20 cellular contexts compared by ENCODE assay signal in the genomic region with DNA sequence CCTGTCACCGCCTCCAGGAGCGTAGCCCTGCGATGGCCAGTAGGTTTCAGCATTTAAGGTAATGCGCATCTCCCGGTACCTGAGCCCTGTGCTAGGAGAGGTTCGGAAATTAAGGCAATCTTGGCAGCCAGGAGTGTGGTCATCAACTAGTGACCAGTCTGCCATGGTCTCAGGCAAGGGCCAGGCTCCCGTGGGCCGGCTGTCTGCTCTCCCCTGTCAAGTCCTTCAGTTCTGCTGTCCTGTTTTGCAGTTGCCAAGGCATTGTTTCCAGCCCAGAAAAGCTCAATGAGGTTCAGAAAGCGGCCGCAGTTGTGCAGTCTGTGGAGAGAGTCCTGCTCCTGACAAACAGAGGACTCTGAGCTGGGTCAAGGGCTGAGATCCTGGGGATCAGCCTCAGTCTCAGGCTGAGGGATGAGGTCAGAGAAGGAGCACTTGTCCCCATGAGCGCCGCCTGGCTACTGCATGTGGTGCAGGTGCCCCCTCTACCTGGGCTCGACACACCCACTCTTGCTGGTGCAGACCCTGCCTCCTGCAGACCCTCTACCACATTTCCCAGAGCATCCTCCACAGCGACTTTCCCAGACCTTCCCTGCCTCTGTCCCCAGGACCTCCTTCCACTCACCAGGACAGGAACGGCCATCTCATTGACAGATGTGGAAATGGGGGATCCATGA. TPM values are rescaled to one million over a fixed set of nuclear protein-coding genes. Genes with fewer than 3 reads are reported as not detected.
DNase-seq lines count a peak whose midpoint lies in the region; FAIRE-seq and TF ChIP-seq lines count a peak whose summit lies in the region.
"Had no signal": no experiment of that assay in that cellular context is flagged by ENCODE, and none has a peak within 500 bp of the region (broad histone marks: within the 10 kb centered on the region; RNA-seq: fewer than 3 reads in every experiment).

No MANE protein-coding gene starts in this region.

- peak overlapping the region; percentile 28 to 95 (median 78) for H3K27ac Mint-ChIP-seq in brain
- peak overlapping the region; percentile 43 for H3K27ac Mint-ChIP-seq in glutamatergic neuron (ENCODE audit: unreplicated experiment)
- H3K27ac Mint-ChIP-seq: CD8-positive, alpha-beta T cell; HFFc6 had no signal

- WGBS in esophagus muscularis mucosa, result 93% methylated on average over 12 of the region's 15 CpGs

- no peak for TF ChIP-seq EP300 in esophagus muscularis mucosa (IDR thresholded peaks at IDR 0.05)

- TF ChIP-seq POLR2A in esophagus muscularis mucosa (IDR thresholded peaks at IDR 0.05; ENCODE audit: low read depth) (no peak), GM12891 (IDR thresholded peaks at IDR 0.05; ENCODE audit: low read depth, low read length) (no peak)

- peaks cover 0 to 16% (median 0%) of the 10 kb centered on the region in 4 donors for H3K9me3 ChIP-seq in esophagus muscularis mucosa
- H3K9me3 ChIP-seq: A549, BE2C had no signal

- TF ChIP-seq CTCF in brain (conservative IDR thresholded peaks at IDR 0.05), result no peak
- no peak for TF ChIP-seq CTCF in glutamatergic neuron (IDR thresholded peaks at IDR 0.05; ENCODE audit: partially characterized antibody, unreplicated experiment)
- no peak for TF ChIP-seq CTCF in esophagus muscularis mucosa (IDR thresholded peaks at IDR 0.05)

- no peaks in the 10 kb centered on the region for H3K27me3 ChIP-seq in H7 (ENCODE audit: control insufficient read depth, insufficient read depth, low read length)
- no peaks in the 10 kb centered on the region for H3K27me3 ChIP-seq in esophagus muscularis mucosa
- H3K27me3 ChIP-seq: BE2C had no signal

- peaks cover 11% of the 10 kb centered on the region for H3K27me3 Mint-ChIP-seq in brain
- peaks cover 19% of the 10 kb centered on the region for H3K27me3 Mint-ChIP-seq in glutamatergic neuron (ENCODE audit: unreplicated experiment)

- DNase-seq in H7 (peak; percentile 74), glutamatergic neuron (no peak), retina (peak; percentile 77), esophagus muscularis mucosa (ENCODE audit: extremely low spot score) (no peak), substantia nigra (lab: John Stamatoyannopoulos, UW) (no peak), GM12891 (ENCODE audit: insufficient read length, low spot score) (no peak)
- DNase-seq: BE2C; CD8-positive, alpha-beta T cell; COR-L47; DMS153; EL; GDM1; HCEC 1CT; HFFc6 had no signal

- H3K36me3 ChIP-seq in H7 (replicated peaks; ENCODE audit: control insufficient read depth, insufficient read depth, low read length) (no peaks in the 10 kb centered on the region), esophagus muscularis mucosa (no peaks in the 10 kb centered on the region)
- H3K36me3 ChIP-seq: BE2C had no signal

- peaks cover 0 to 19% (median 7%) of the 10 kb centered on the region in 5 experiments for H3K9me3 Mint-ChIP-seq in brain
- H3K9me3 Mint-ChIP-seq in glutamatergic neuron (ENCODE audit: unreplicated experiment), result peaks cover 22% of the 10 kb centered on the region
- H3K9me3 Mint-ChIP-seq: CD8-positive, alpha-beta T cell; HFFc6 had no signal

- H3K4me3 ChIP-seq in H7 (ENCODE audit: insufficient read depth, low read depth, low read length) (no peak overlapping the region), esophagus muscularis mucosa (no peak overlapping the region)
- H3K4me3 ChIP-seq: A549 had no signal

- H3K4me1 ChIP-seq in esophagus muscularis mucosa, result no peaks in the 10 kb centered on the region
- H3K4me1 ChIP-seq: A549 had no signal

- H3K36me3 Mint-ChIP-seq in brain (peaks cover 12% of the 10 kb centered on the region), glutamatergic neuron (ENCODE audit: unreplicated experiment) (peaks cover 13% of the 10 kb centered on the region)
- H3K36me3 Mint-ChIP-seq: CD14-positive monocyte; CD8-positive, alpha-beta T cell had no signal

- intact Hi-C loops in esophagus muscularis mucosa (cut with DNase I), result no loop called here

- H3K4me1 Mint-ChIP-seq in brain, result peaks cover 59% of the 10 kb centered on the region
- peaks cover 30% of the 10 kb centered on the region for H3K4me1 Mint-ChIP-seq in glutamatergic neuron (ENCODE audit: low read depth, unreplicated experiment)
- H3K4me1 Mint-ChIP-seq: CD14-positive monocyte had no signal

- FAIRE-seq in GM12891 (lab: Jason Lieb, UNC), result no peak
- FAIRE-seq: A549, D721Med had no signal

- H3K4me3 Mint-ChIP-seq in brain (peak overlapping the region in 1 of 5 experiments; percentile 57), glutamatergic neuron (ENCODE audit: unreplicated experiment) (no peak overlapping the region)
- H3K4me3 Mint-ChIP-seq: CD14-positive monocyte; CD8-positive, alpha-beta T cell; HFFc6 had no signal

- H3K27ac ChIP-seq in esophagus muscularis mucosa (replicated peaks in 1 of 4), result no peak overlapping the region
- H3K27ac ChIP-seq in substantia nigra (ENCODE audit: low read depth, low read length, poor library complexity, severe bottlenecking), result no peak overlapping the region
- H3K27ac ChIP-seq: A549 had no signal

TF ChIP-seq in GM12891, 5 proteins besides CTCF, POLR2A, EP300 and RAD21:
- TF ChIP-seq POU2F2 (IDR thresholded peaks at IDR 0.05; ENCODE audit: low read depth, low read length) (no peak), SPI1 (IDR thresholded peaks at IDR 0.05; ENCODE audit: low read depth, low read length) (no peak), POLR2AphosphoS5 (IDR thresholded peaks at IDR 0.05; ENCODE audit: low read depth, low read length) (no peak), TAF1 (IDR thresholded peaks at IDR 0.05; ENCODE audit: low read depth, low read length) (no peak), PAX5 (IDR thresholded peaks at IDR 0.05; ENCODE audit: insufficient read depth, low read length, severe bottlenecking) (no peak)

RNA-seq across cellular contexts. Expression of gene PSAPL1, which starts 53.4 kb away (rescaled TPM):
- 0.14 and 0.22 TPM in 2 replicates for total RNA-seq in H7 (2014; rRNA removed; shearing (Covaris generic))
- polyA plus RNA-seq in brain (ENCODE audit: insufficient read depth, low read depth, low replicate concordance), result not detected
- total RNA-seq in glutamatergic neuron (ENCODE audit: unreplicated experiment), result not detected
- not detected for total RNA-seq in esophagus muscularis mucosa
- polyA plus RNA-seq in GM12891 (2012; ENCODE audit: low read depth, missing spikeins), result not detected
- total RNA-seq: CD8-positive, alpha-beta T cell; HFFc6; HT1080 had no signal
- polyA plus RNA-seq: AG04450, CD14-positive monocyte had no signal

Comparison
In these comparisons a context has a peak if more than half of its experiments do, and no peak if none do; other contexts are left out.
1. DNase-seq: peak in H7 (single experiment) and retina (single experiment); none in glutamatergic neuron (single experiment), esophagus muscularis mucosa (single experiment), substantia nigra (0 of 49) and GM12891 (single experiment).